13 cellular contexts compared by ENCODE assay signal in genomic region chr1:160548183-160548582, GRCh38. TPM values are rescaled to one million over a fixed set of nuclear protein-coding genes. Genes with fewer than 3 reads are reported as not detected.
DNase-seq lines count a peak whose midpoint lies in the region; ATAC-seq, FAIRE-seq and TF ChIP-seq lines count a peak whose summit lies in the region.
"Had no signal": no experiment of that assay in that cellular context is flagged by ENCODE, and none has a peak within 500 bp of the region (broad histone marks: within the 10 kb centered on the region; RNA-seq: fewer than 3 reads in every experiment).

No MANE protein-coding gene starts in this region.

- peak overlapping the region in 6 of 10 donors; percentile 35 to 84 (median 62) for H3K27ac Mint-ChIP-seq in naive thymus-derived CD8-positive, alpha-beta T cell
- H3K27ac Mint-ChIP-seq in natural killer cell, result no peak overlapping the region
- H3K27ac Mint-ChIP-seq: WTC11 had no signal

- DNase-seq in GM18507 (ENCODE audit: extremely low spot score, insufficient read length, low read depth), result peak; percentile 63
- no peak for DNase-seq in naive thymus-derived CD8-positive, alpha-beta T cell
- DNase-seq in NCI-H774 (lab: John Stamatoyannopoulos, UW), result no peak
- no peak for DNase-seq in natural killer cell
- DNase-seq in KG1 (lab: John Stamatoyannopoulos, UW), result no peak
- DNase-seq in GDM1 (lab: John Stamatoyannopoulos, UW), result no peak
- DNase-seq: activated T-cell treated with anti-CD3 and anti-CD28 coated beads for 4 hours, NCI-H146, pancreas had no signal

- H3K36me3 Mint-ChIP-seq in naive thymus-derived CD8-positive, alpha-beta T cell, result peaks cover 12 to 61% (median 45%) of the 10 kb centered on the region in 3 donors
- H3K36me3 Mint-ChIP-seq in natural killer cell, result no peaks in the 10 kb centered on the region
- H3K36me3 Mint-ChIP-seq: WTC11 had no signal

- no peaks in the 10 kb centered on the region for H3K27me3 Mint-ChIP-seq in naive thymus-derived CD8-positive, alpha-beta T cell
- no peaks in the 10 kb centered on the region for H3K27me3 Mint-ChIP-seq in natural killer cell (ENCODE audit: low read depth in 2 of 2)

- ATAC-seq in GM21529 (IDR thresholded peaks at IDR 0.05; ENCODE audit: unreplicated experiment), result peak; percentile 40
- ATAC-seq in HG03439 (IDR thresholded peaks at IDR 0.05; ENCODE audit: unreplicated experiment), result peak; percentile 51
- ATAC-seq in naive thymus-derived CD8-positive, alpha-beta T cell, result no peak
- no peak for ATAC-seq in natural killer cell
- ATAC-seq: WTC11 had no signal

- no peak for FAIRE-seq in GM18507 (lab: Jason Lieb, UNC)
- FAIRE-seq: pancreas had no signal

- no peak for TF ChIP-seq CTCF in natural killer cell (IDR thresholded peaks at IDR 0.05)

- intact Hi-C loops in natural killer cell (cut with micrococcal nuclease), result no loop called here

- H3K9me3 Mint-ChIP-seq in naive thymus-derived CD8-positive, alpha-beta T cell, result no peaks in the 10 kb centered on the region
- no peaks in the 10 kb centered on the region for H3K9me3 Mint-ChIP-seq in natural killer cell

- H3K4me3 Mint-ChIP-seq in naive thymus-derived CD8-positive, alpha-beta T cell, result no peak overlapping the region
- no peak overlapping the region for H3K4me3 Mint-ChIP-seq in natural killer cell
- H3K4me3 Mint-ChIP-seq: WTC11 had no signal

- POLR2A ChIA-PET in naive thymus-derived CD8-positive, alpha-beta T cell (lab: Charles Lee), result interaction anchor here (1.0 to 2.1 kb wide), 2 partner anchors 30 to 59 kb away, joined by 3 to 8 read pairs; no protein-coding TSS in a partner anchor

- peaks cover 16 to 87% (median 34%) of the 10 kb centered on the region in 4 donors for H3K4me1 Mint-ChIP-seq in naive thymus-derived CD8-positive, alpha-beta T cell
- H3K4me1 Mint-ChIP-seq in natural killer cell, result peaks cover 12 to 32% of the 10 kb centered on the region in 2 donors

RNA-seq across cellular contexts. Expression of gene SLAMF6, which starts 25.1 kb away (rescaled TPM):
- 10 to 100 TPM; 39.7 to 42.5 TPM for total RNA-seq in naive thymus-derived CD8-positive, alpha-beta T cell
- polyA plus RNA-seq in naive thymus-derived CD8-positive, alpha-beta T cell, result 10 to 100 TPM; 52.0 to 95.9 (median 69.5) TPM
- 10 to 100 TPM; 66.7 to 88.2 (median 68.1) TPM for total RNA-seq in natural killer cell
- total RNA-seq: dermis microvascular lymphatic vessel endothelial cell, WTC11 had no signal

RNA-seq across cellular contexts. Expression of gene CD84, which starts 31.1 kb away (rescaled TPM):
- total RNA-seq in naive thymus-derived CD8-positive, alpha-beta T cell, result 10 to 100 TPM; 81.5 to 83.4 TPM
- polyA plus RNA-seq in naive thymus-derived CD8-positive, alpha-beta T cell, result 10 to 100 TPM; 17.5 to 19.0 (median 18.1) TPM
- total RNA-seq in natural killer cell, result 10 to 100 TPM; 11.1 to 56.7 (median 12.9) TPM
- total RNA-seq: dermis microvascular lymphatic vessel endothelial cell had no signal

Comparison
In these comparisons a context has a peak if more than half of its experiments do, and no peak if none do; other contexts are left out.
1. ATAC-seq: peak in GM21529 (single experiment) and HG03439 (single experiment); none in naive thymus-derived CD8-positive, alpha-beta T cell (0 of 2) and natural killer cell (0 of 3).
2. H3K27ac Mint-ChIP-seq: peak in naive thymus-derived CD8-positive, alpha-beta T cell (6 of 10); none in natural killer cell (0 of 2).